ENCODE assay signal across 10 cellular contexts in genomic region chr9:8486095-8486494, GRCh38.
DNase-seq lines count a peak whose midpoint lies in the region; ATAC-seq, FAIRE-seq and TF ChIP-seq lines count a peak whose summit lies in the region.
"Had no signal": no experiment of that assay in that cellular context is flagged by ENCODE, and none has a peak within 500 bp of the region (broad histone marks: within the 10 kb centered on the region; RNA-seq: fewer than 3 reads in every experiment).

No MANE protein-coding gene starts in this region.

- 44% methylated on average over 6 of the region's 6 CpGs for WGBS in GM12878 (ENCODE audit: insufficient coverage, insufficient replicate concordance, low lambda C conversion rate, missing lambda C conversion rate)

- no peak overlapping the region for H3K9ac ChIP-seq in Karpas-422 (ENCODE audit: low read length)
- H3K9ac ChIP-seq in GM12878 (ENCODE audit: control insufficient read depth, insufficient read depth, low read length): no peak overlapping the region
- no peak overlapping the region for H3K9ac ChIP-seq in keratinocyte (ENCODE audit: control insufficient read depth, extremely low read depth, insufficient read depth, low read length)

- BruUV-seq in GM12878 (replicated peaks; lab: Mats Ljungman, UMichigan): no TSS peak

- in situ Hi-C loops in GM12878 (cut with MboI): no loop called here

- no peak overlapping the region for H2AFZ ChIP-seq in Karpas-422 (ENCODE audit: low read length)
- no peak overlapping the region for H2AFZ ChIP-seq in GM12878 (ENCODE audit: control insufficient read depth, low read depth, low read length)
- no peak overlapping the region for H2AFZ ChIP-seq in keratinocyte (ENCODE audit: control insufficient read depth, low read length)

- H3K79me2 ChIP-seq in Karpas-422 (ENCODE audit: low read length) (no peaks in the 10 kb centered on the region), GM12878 (ENCODE audit: control insufficient read depth, insufficient read depth, low read length) (no peaks in the 10 kb centered on the region), keratinocyte (ENCODE audit: control insufficient read depth, insufficient read depth, low read length) (no peaks in the 10 kb centered on the region)

- H3K9me1 ChIP-seq in keratinocyte (ENCODE audit: control insufficient read depth, extremely low read depth, insufficient read depth, low read length): no peaks in the 10 kb centered on the region

- RAD21 ChIA-PET in GM12878 (lab: Charles Lee; ENCODE audit: unreplicated experiment): no interaction called here

- peak; percentile 17; the same call in 1 of the 2 replicates for TF ChIP-seq RAD21 in GM12878 (IDR thresholded peaks at IDR 0.05; ENCODE audit: insufficient read depth, low read depth, low read length)

- H3K36me3 ChIP-seq in Karpas-422 (ENCODE audit: insufficient read depth, low read length): no peaks in the 10 kb centered on the region
- no peaks in the 10 kb centered on the region for H3K36me3 ChIP-seq in GM12878 (ENCODE audit: control insufficient read depth in 2 of 2, insufficient read depth in 2 of 2, low read length in 1 of 2)
- no peaks in the 10 kb centered on the region for H3K36me3 ChIP-seq in keratinocyte (ENCODE audit: control insufficient read depth in 2 of 2, extremely low read depth in 1 of 2, insufficient read depth in 2 of 2, low read length in 2 of 2)

- TF ChIP-seq POLR2A in GM12878 (IDR thresholded peaks at IDR 0.05; ENCODE audit: low read depth, low read length): no peak

- POLR2A ChIA-PET in GM12878 (lab: Charles Lee): no interaction called here

- no peaks in the 10 kb centered on the region for H3K9me2 ChIP-seq in Karpas-422 (replicated peaks; ENCODE audit: insufficient read depth, low read length)

- SMC1A ChIA-PET in GM12878 (lab: Charles Lee; ENCODE audit: uncharacterized antibody, unreplicated experiment): no interaction called here

- intact Hi-C loops in GM12878 (cut with micrococcal nuclease; ENCODE audit: unreplicated experiment): no loop called here

- no peaks in the 10 kb centered on the region for H3K27me3 ChIP-seq in Karpas-422 (ENCODE audit: low read length)
- no peaks in the 10 kb centered on the region for H3K27me3 ChIP-seq in GM12878 (replicated peaks in 1 of 2; ENCODE audit: control insufficient read depth in 2 of 2, insufficient read depth in 2 of 2, low read length in 1 of 2)
- H3K27me3 ChIP-seq in keratinocyte (ENCODE audit: control insufficient read depth, extremely low read depth, insufficient read depth, low read length): no peaks in the 10 kb centered on the region

- no peak for TF ChIP-seq CTCF in AG09309 (IDR thresholded peaks at IDR 0.05; ENCODE audit: control insufficient read depth, insufficient read depth, low read depth, low read length, missing control alignments)
- TF ChIP-seq CTCF in GM12878 (IDR thresholded peaks at IDR 0.05 in 2 of 3, conservative IDR thresholded peaks at IDR 0.05 in 1 of 3; ENCODE audit: control insufficient read depth in 2 of 3, extremely low read depth in 1 of 3, insufficient read depth in 1 of 3, low read depth in 3 of 3, low read length in 3 of 3): 0 out of 6 replicates have a peak, but pooled peaks of 1 of the 3 experiments have one; percentile 6
- peak; percentile 25 to 56 (median 36) for TF ChIP-seq CTCF in keratinocyte (optimal IDR thresholded peaks at IDR 0.05 in 1 of 3, IDR thresholded peaks at IDR 0.05 in 1 of 3, conservative IDR thresholded peaks at IDR 0.05 in 1 of 3; ENCODE audit: extremely low read depth in 1 of 3, insufficient read depth in 2 of 3, low read length in 3 of 3)

- H3K4me3 ChIP-seq in AG09309 (ENCODE audit: control insufficient read depth, low read depth, low read length) (no peak overlapping the region), Karpas-422 (ENCODE audit: low read length) (no peak overlapping the region), GM12878 (no peak overlapping the region), keratinocyte (ENCODE audit: control insufficient read depth in 2 of 3, extremely low read depth in 1 of 3, insufficient read depth in 2 of 3, low read depth in 1 of 3, low read length in 3 of 3) (no peak overlapping the region)

- no peak for TF ChIP-seq EP300 in GM12878 (IDR thresholded peaks at IDR 0.05; ENCODE audit: borderline replicate concordance in 1 of 2, control insufficient read depth in 1 of 2, low read depth in 2 of 2, low read length in 2 of 2)

- FAIRE-seq in GM12878 (lab: Jason Lieb, UNC) (no peak), keratinocyte (lab: Jason Lieb, UNC) (no peak)
- FAIRE-seq: G401.6 had no signal

- CTCF ChIA-PET in GM12878 (lab: Yijun Ruan, JAX): no interaction called here

- DNase-seq in AG09309 (ENCODE audit: low read depth) (peak; percentile 3), Karpas-422 (peak; percentile 42), GM12878 (ENCODE audit: low read depth, low spot score) (no peak), keratinocyte (ENCODE audit: low read depth, low spot score) (no peak), NCI-H774 (lab: John Stamatoyannopoulos, UW) (no peak)

- H4K20me1 ChIP-seq in Karpas-422 (ENCODE audit: insufficient read depth, low read depth, low read length) (no peaks in the 10 kb centered on the region), GM12878 (ENCODE audit: control insufficient read depth, insufficient read depth) (no peaks in the 10 kb centered on the region), keratinocyte (ENCODE audit: control insufficient read depth, extremely low read depth, insufficient read depth, low read length) (no peaks in the 10 kb centered on the region)

- H3K9me3 ChIP-seq in Karpas-422 (ENCODE audit: low read length): peaks cover 31% of the 10 kb centered on the region
- no peaks in the 10 kb centered on the region for H3K9me3 ChIP-seq in GM12878 (replicated peaks; ENCODE audit: control insufficient read depth, insufficient read depth, low read length)
- H3K9me3 ChIP-seq in keratinocyte (ENCODE audit: control insufficient read depth, low read depth, low read length): no peaks in the 10 kb centered on the region

- H3K4me2 ChIP-seq in Karpas-422 (ENCODE audit: low read depth, low read length, poor library complexity, severe bottlenecking) (no peak overlapping the region), GM12878 (ENCODE audit: control insufficient read depth, insufficient read depth) (no peak overlapping the region), keratinocyte (ENCODE audit: control insufficient read depth, extremely low read depth, insufficient read depth, low read depth, low read length) (no peak overlapping the region)

- no peak overlapping the region for H3K27ac ChIP-seq in Karpas-422 (ENCODE audit: low read length)
- no peak overlapping the region for H3K27ac ChIP-seq in GM12878 (ENCODE audit: control insufficient read depth, insufficient read depth)
- no peak overlapping the region for H3K27ac ChIP-seq in keratinocyte (ENCODE audit: control insufficient read depth, insufficient read depth, low read length)
- H3K27ac ChIP-seq: HL-60 had no signal

- no peaks in the 10 kb centered on the region for H3K4me1 ChIP-seq in Karpas-422 (ENCODE audit: low read length)
- H3K4me1 ChIP-seq in GM12878 (ENCODE audit: control insufficient read depth, insufficient read depth, low read length): no peaks in the 10 kb centered on the region
- no peaks in the 10 kb centered on the region for H3K4me1 ChIP-seq in keratinocyte (ENCODE audit: control insufficient read depth, extremely low read depth, insufficient read depth, low read length)

- ATAC-seq in GM12878 (no peak), GM21529 (IDR thresholded peaks at IDR 0.05; ENCODE audit: unreplicated experiment) (no peak), HG03108 (IDR thresholded peaks at IDR 0.05; ENCODE audit: unreplicated experiment) (no peak), GM21619 (IDR thresholded peaks at IDR 0.05; ENCODE audit: unreplicated experiment) (no peak)

- dilution Hi-C loops in keratinocyte (cut with MboI; ENCODE audit: extremely low pct_ligation_motif_present, low sequenced_read_pairs): no loop called here

TF ChIP-seq in GM12878, 131 proteins besides CTCF, POLR2A, EP300 and RAD21 (continues in another document):
- TF ChIP-seq POLR2AphosphoS2 (IDR thresholded peaks at IDR 0.05; ENCODE audit: low read depth, low read length) (no peak), ZBTB11 (CRISPR knock-in tag; IDR thresholded peaks at IDR 0.05) (no peak), TBL1XR1 (IDR thresholded peaks at IDR 0.05; ENCODE audit: low read depth, low read length) (no peak), POU2F2 (IDR thresholded peaks at IDR 0.05; ENCODE audit: borderline replicate concordance, low read depth, low read length) (no peak), STAT3 (IDR thresholded peaks at IDR 0.05; ENCODE audit: low read depth, low read length) (no peak), YBX1 (IDR thresholded peaks at IDR 0.05) (no peak), NR2F1 (conservative IDR thresholded peaks at IDR 0.05) (no peak), FOS (IDR thresholded peaks at IDR 0.05; ENCODE audit: borderline replicate concordance, extremely low read depth, insufficient read length) (no peak), GATAD2B (conservative IDR thresholded peaks at IDR 0.05; ENCODE audit: low read depth) (no peak), SP1 (IDR thresholded peaks at IDR 0.05; ENCODE audit: low read depth, low read length) (no peak), IRF4 (IDR thresholded peaks at IDR 0.05; ENCODE audit: low read depth, low read length) (no peak)

Comparison
In these comparisons a context has a peak if more than half of its experiments do, and no peak if none do; other contexts are left out.
1. DNase-seq: peak in AG09309 (single experiment) and Karpas-422 (single experiment); none in GM12878 (single experiment), keratinocyte (single experiment) and NCI-H774 (single experiment).